ENCODE assay signal across 8 cellular contexts in genomic region chr4:139175647-139176298, GRCh38. TPM values are rescaled to one million over a fixed set of nuclear protein-coding genes. Genes with fewer than 3 reads are reported as not detected.
DNase-seq lines count a peak whose midpoint lies in the region; TF ChIP-seq lines count a peak whose summit lies in the region.

No MANE protein-coding gene starts in this region.

- H3K27ac ChIP-seq in C4-2B (peak overlapping the region; percentile 91), HEK293 (ENCODE audit: extremely low read depth, low read depth, low read length) (peak overlapping the region; percentile 87; the same call in 1 of the 2 replicates), WERI-Rb-1 (peak overlapping the region; percentile 99), prostate gland (peak overlapping the region; percentile 100)

- CTCF ChIA-PET in HEK293 (lab: Yijun Ruan, JAX): interaction anchor here (0.7 kb wide), 1 partner anchor 299 kb away, joined by 3 read pairs; no protein-coding TSS in a partner anchor

- POLR2A ChIA-PET in HEK293 (lab: Yijun Ruan, JAX): interaction anchor here (0.8 to 3.3 kb wide), 4 partner anchors 68 to 125 kb away, joined by 4 to 28 read pairs (median 8); partner anchors contain the start of gene NAA15

- no peak for TF ChIP-seq CTCF in C4-2B (conservative IDR thresholded peaks at IDR 0.05)
- TF ChIP-seq CTCF in HEK293 (tag by site-specific recombination; IDR thresholded peaks at IDR 0.05): no peak
- no peak for TF ChIP-seq CTCF in WERI-Rb-1 (IDR thresholded peaks at IDR 0.05; ENCODE audit: low read depth, low read length)
- TF ChIP-seq CTCF in fibroblast of the aortic adventitia (IDR thresholded peaks at IDR 0.05; ENCODE audit: insufficient read depth, low read length): no peak
- no peak for TF ChIP-seq CTCF in prostate gland (IDR thresholded peaks at IDR 0.05)

- no peaks in the 10 kb centered on the region for H3K36me3 ChIP-seq in HEK293 (ENCODE audit: control insufficient read depth in 2 of 2, insufficient read depth in 1 of 2, low read length in 2 of 2)
- peaks cover 12% of the 10 kb centered on the region; the same call in 1 of the 2 replicates for H3K36me3 ChIP-seq in WERI-Rb-1
- H3K36me3 ChIP-seq in prostate gland: no peaks in the 10 kb centered on the region

- no peak for TF ChIP-seq POLR2A in prostate gland (IDR thresholded peaks at IDR 0.05)

- peaks cover 2% of the 10 kb centered on the region; the same call in 1 of the 2 replicates for H3K4me1 ChIP-seq in HEK293 (ENCODE audit: control insufficient read depth, insufficient read depth, low read length)
- H3K4me1 ChIP-seq in prostate gland (replicated peaks): no peaks in the 10 kb centered on the region

- H3K27me3 ChIP-seq in WERI-Rb-1 (ENCODE audit: insufficient read depth, low read depth, severe bottlenecking): no peaks in the 10 kb centered on the region
- H3K27me3 ChIP-seq in prostate gland (replicated peaks; ENCODE audit: insufficient read depth): no peaks in the 10 kb centered on the region

- intact Hi-C loops in prostate gland (cut with DNase I): loop anchor here (2.0 kb wide), 2 partner anchors 93 to 119 kb away; no protein-coding TSS in a partner anchor

- peak overlapping the region; percentile 82 for H3K4me3 ChIP-seq in HEK293 (ENCODE audit: low read depth, low read length)
- peak overlapping the region; percentile 66 for H3K4me3 ChIP-seq in WERI-Rb-1 (ENCODE audit: low read depth, low read length)
- peak overlapping the region; percentile 87 for H3K4me3 ChIP-seq in fibroblast of the aortic adventitia (ENCODE audit: low read depth, low read length)
- peak overlapping the region; percentile 97 for H3K4me3 ChIP-seq in prostate gland

- H3K9me3 ChIP-seq in HEK293 (ENCODE audit: control insufficient read depth, insufficient read depth, low read depth, low read length) (no peaks in the 10 kb centered on the region), WERI-Rb-1 (ENCODE audit: severe bottlenecking) (no peaks in the 10 kb centered on the region), prostate gland (no peaks in the 10 kb centered on the region)

- no peak for DNase-seq in WERI-Rb-1
- DNase-seq in fibroblast of the aortic adventitia (ENCODE audit: low read depth): peak; percentile 36
- no peak for DNase-seq in prostate gland (ENCODE audit: low spot score)
- no peak for DNase-seq in iPS-NIHi7 (ENCODE audit: extremely low spot score)
- DNase-seq in mesenteric fat pad (ENCODE audit: low spot score): no peak
- no peak for DNase-seq in activated CD4-positive, alpha-beta T cell treated with anti-CD3 and anti-CD28 coated beads for 48 hours

- under 1% methylated on average over 26 of the region's 26 CpGs for WGBS in prostate gland

TF ChIP-seq in HEK293, 187 proteins besides CTCF, POLR2A, EP300 and RAD21:
- no peak for TF ChIP-seq ZNF404 (tag by site-specific recombination; IDR thresholded peaks at IDR 0.05)
- peak; percentile 93 for TF ChIP-seq ZNF335 (tag by site-specific recombination; conservative IDR thresholded peaks at IDR 0.05)
- TF ChIP-seq ZNF600 (tag by site-specific recombination; IDR thresholded peaks at IDR 0.05): peak; percentile 12; the same call in 1 of the 2 replicates
- no peak for TF ChIP-seq KLF9 (tag by site-specific recombination; IDR thresholded peaks at IDR 0.05; ENCODE audit: low read depth)
- 0 out of 2 replicates have a peak, but pooled peaks have one; percentile 7 for TF ChIP-seq ZNF24 (tag by site-specific recombination; IDR thresholded peaks at IDR 0.05)
- TF ChIP-seq TSHZ1 (tag by site-specific recombination; IDR thresholded peaks at IDR 0.05; ENCODE audit: borderline replicate concordance): no peak
- 0 out of 2 replicates have a peak, but pooled peaks have one; percentile 5 for TF ChIP-seq PRDM6 (tag by site-specific recombination; IDR thresholded peaks at IDR 0.05)
- no peak for TF ChIP-seq ZNF548 (tag by site-specific recombination; IDR thresholded peaks at IDR 0.05)
- no peak for TF ChIP-seq ZNF704 (tag by site-specific recombination; IDR thresholded peaks at IDR 0.05)
- peak; percentile 22; the same call in 1 of the 2 replicates for TF ChIP-seq ZBTB17 (tag by site-specific recombination; IDR thresholded peaks at IDR 0.05)
- TF ChIP-seq SCRT1 (tag by site-specific recombination; IDR thresholded peaks at IDR 0.05; ENCODE audit: borderline replicate concordance): no peak
TF ChIP-seq in HEK293: peak in this region for 5.

RNA-seq across cellular contexts. Expression of gene ELF2, which starts 1.2 kb away (rescaled TPM):
- 42.8 and 52.2 TPM in 2 replicates for total RNA-seq in fibroblast of the aortic adventitia (ENCODE audit: low replicate concordance)
- total RNA-seq in prostate gland: 10 to 100 TPM; 53.2 to 61.7 TPM
- 43.2 TPM for total RNA-seq in mesenteric fat pad
